Comparison of ENCODE assay signal across 8 cellular contexts in the genomic region with DNA sequence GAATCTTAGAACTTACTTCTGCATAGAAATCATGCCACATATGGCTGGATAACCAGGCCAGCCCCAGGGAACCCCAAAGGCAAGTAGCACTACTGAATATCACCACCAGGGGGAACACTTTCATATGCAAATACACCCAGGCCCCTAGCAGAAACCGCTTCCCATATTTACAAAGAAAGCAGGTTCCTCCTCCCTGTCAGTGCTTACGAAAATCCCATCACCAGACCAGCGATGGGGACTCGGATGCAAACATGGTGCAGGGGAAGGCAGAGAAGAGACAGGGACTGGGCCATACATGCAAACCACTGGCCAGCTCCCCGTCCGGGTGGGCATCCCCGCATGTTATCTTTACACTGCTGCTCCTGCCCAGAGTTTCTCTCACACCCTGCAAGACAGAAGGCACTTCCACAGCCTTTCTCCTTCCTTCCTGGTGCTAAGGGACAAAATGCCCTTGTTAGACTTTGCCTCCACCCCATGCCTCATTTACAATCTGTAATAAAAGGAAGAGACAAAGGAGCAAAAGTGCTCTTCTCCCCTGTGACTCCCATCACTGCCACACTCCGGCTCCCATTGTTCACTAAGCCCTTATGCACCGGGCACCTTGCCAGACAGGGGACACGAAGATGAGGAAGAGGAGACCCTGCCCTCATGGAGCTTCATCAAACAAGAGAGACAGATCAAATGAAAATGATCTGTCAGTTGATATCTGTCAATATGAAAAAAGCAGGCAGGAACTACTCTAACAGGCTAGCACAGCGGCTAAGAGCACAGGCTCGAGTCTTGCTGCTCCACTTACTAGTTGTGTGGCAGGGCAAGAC.
DNase-seq lines count a peak whose midpoint lies in the region; ATAC-seq and TF ChIP-seq lines count a peak whose summit lies in the region.

No MANE protein-coding gene starts in this region.

- H3K36me3 ChIP-seq in IMR-90 (ENCODE audit: control insufficient read depth, insufficient read depth, low read length), result peaks cover 43% of the 10 kb centered on the region
- no peaks in the 10 kb centered on the region for H3K36me3 ChIP-seq in PC-3 (ENCODE audit: low read depth, low read length)
- peaks cover 1% of the 10 kb centered on the region for H3K36me3 ChIP-seq in fibroblast of lung (ENCODE audit: control insufficient read depth, insufficient read depth, low read length)
- H3K36me3 ChIP-seq in neural cell (ENCODE audit: insufficient read depth, low read length), result no peaks in the 10 kb centered on the region
- H3K36me3 ChIP-seq in suprapubic skin, result peaks cover 30% of the 10 kb centered on the region

- no peak overlapping the region for H3K23ac ChIP-seq in IMR-90 (ENCODE audit: low read depth, low read length)

- TF ChIP-seq CTCF in IMR-90 (conservative IDR thresholded peaks at IDR 0.05; ENCODE audit: low read depth, low read length), result peak; percentile 79
- TF ChIP-seq CTCF in PC-3 (conservative IDR thresholded peaks at IDR 0.05; ENCODE audit: low read depth, low read length), result peak; percentile 96
- peak; percentile 85 to 86 for TF ChIP-seq CTCF in fibroblast of lung (conservative IDR thresholded peaks at IDR 0.05 in 1 of 2, IDR thresholded peaks at IDR 0.05 in 1 of 2; ENCODE audit: low read depth in 1 of 2, low read length in 2 of 2)
- peak; percentile 59 for TF ChIP-seq CTCF in neural cell (IDR thresholded peaks at IDR 0.05; ENCODE audit: poor library complexity, severe bottlenecking)
- peak; percentile 79 to 87 for TF ChIP-seq CTCF in suprapubic skin (IDR thresholded peaks at IDR 0.05)

- H2BK20ac ChIP-seq in IMR-90 (ENCODE audit: low read depth, low read length), result no peak overlapping the region

- CTCF ChIA-PET in IMR-90 (lab: Yijun Ruan, JAX), result interaction anchor here (1.3 to 1.9 kb wide), 3 partner anchors 10 to 67 kb away, joined by 3 to 7 read pairs (median 4); no protein-coding TSS in a partner anchor
- CTCF ChIA-PET in PC-3 (lab: Charles Lee), result no interaction called here

- H3K79me1 ChIP-seq in IMR-90 (ENCODE audit: low read depth in 1 of 2, low read length in 2 of 2), result peaks cover 10 to 13% of the 10 kb centered on the region in 2 experiments; a peak in 3 of 4 replicates

- 0 out of 4 replicates have a peak overlapping the region, but pooled peaks of 1 of the 2 experiments have one; percentile 8 for H4K8ac ChIP-seq in IMR-90 (ENCODE audit: low read depth in 2 of 2, low read length in 2 of 2)

- ATAC-seq in GM21576 (IDR thresholded peaks at IDR 0.05; ENCODE audit: unreplicated experiment) (peak; percentile 92), IMR-90 (ENCODE audit: low read depth) (peak; percentile 96), PC-3 (peak; percentile 88)

- H3K4me3 ChIP-seq in IMR-90 (ENCODE audit: insufficient read depth, low read depth, low read length), result no peak overlapping the region
- no peak overlapping the region for H3K4me3 ChIP-seq in PC-3 (ENCODE audit: low read length)
- H3K4me3 ChIP-seq in fibroblast of lung (replicated peaks in 1 of 4; ENCODE audit: control extremely low read depth in 1 of 4, insufficient read depth in 1 of 4, low read depth in 3 of 4, low read length in 4 of 4), result no peak overlapping the region
- H3K4me3 ChIP-seq in neural cell (ENCODE audit: low read length), result no peak overlapping the region
- no peak overlapping the region for H3K4me3 ChIP-seq in suprapubic skin

- H3K9me3 ChIP-seq in IMR-90 (ENCODE audit: control insufficient read depth, insufficient read depth, low read length) (no peaks in the 10 kb centered on the region), PC-3 (ENCODE audit: low read length) (no peaks in the 10 kb centered on the region), fibroblast of lung (ENCODE audit: control insufficient read depth, insufficient read depth, low read depth, low read length) (no peaks in the 10 kb centered on the region), neural cell (ENCODE audit: low read length) (no peaks in the 10 kb centered on the region), suprapubic skin (no peaks in the 10 kb centered on the region)

- no peak overlapping the region for H3K14ac ChIP-seq in IMR-90 (replicated peaks; ENCODE audit: low read depth, low read length)

- DNase-seq in EH (ENCODE audit: low read depth), result peak; percentile 74
- DNase-seq in IMR-90, result peak; percentile 81
- peak; percentile 88 for DNase-seq in PC-3
- DNase-seq in activated T-cell treated with anti-CD3 and anti-CD28 coated beads, Interleukin-2, amount 50 U/mL, for 1 hour, result peak; percentile 38
- DNase-seq in fibroblast of lung (ENCODE audit: low read depth in 2 of 2), result peak; percentile 58 to 81
- DNase-seq in suprapubic skin (ENCODE audit: low spot score in 2 of 2), result peak; percentile 74 to 81

- TF ChIP-seq RAD21 in IMR-90 (IDR thresholded peaks at IDR 0.05; ENCODE audit: low read length), result peak; percentile 66
- TF ChIP-seq RAD21 in neural cell (conservative IDR thresholded peaks at IDR 0.05), result peak; percentile 39

- peaks cover 3% of the 10 kb centered on the region; the same call in 1 of the 2 replicates for H3K9me1 ChIP-seq in IMR-90 (ENCODE audit: insufficient read depth, low read length)

- POLR2A ChIA-PET in IMR-90 (lab: Charles Lee; ENCODE audit: unreplicated experiment), result no interaction called here
- POLR2A ChIA-PET in PC-3 (lab: Charles Lee; ENCODE audit: unreplicated experiment), result no interaction called here

- H4K5ac ChIP-seq in IMR-90 (ENCODE audit: low read depth, low read length), result no peak overlapping the region

- no peak overlapping the region for H2BK5ac ChIP-seq in IMR-90 (ENCODE audit: low read depth, low read length, poor library complexity, severe bottlenecking)

- no peak overlapping the region for H2AK5ac ChIP-seq in IMR-90 (ENCODE audit: low read depth, low read length)

- H2AK9ac ChIP-seq in IMR-90 (replicated peaks; ENCODE audit: low read depth, low read length, poor library complexity), result no peak overlapping the region

- no peak overlapping the region for H3K4ac ChIP-seq in IMR-90 (ENCODE audit: low read depth, low read length)

- H3K9ac ChIP-seq in IMR-90 (ENCODE audit: low read depth, low read length) (no peak overlapping the region), PC-3 (ENCODE audit: low read length) (no peak overlapping the region), fibroblast of lung (ENCODE audit: insufficient read depth, low read length) (no peak overlapping the region), neural cell (ENCODE audit: low read length) (no peak overlapping the region)

- peak overlapping the region; percentile 12 for H2AFZ ChIP-seq in IMR-90 (replicated peaks; ENCODE audit: low read length, poor library complexity)
- no peak overlapping the region for H2AFZ ChIP-seq in PC-3 (ENCODE audit: low read length)
- no peak overlapping the region for H2AFZ ChIP-seq in fibroblast of lung (ENCODE audit: low read length)
- H2AFZ ChIP-seq in neural cell (ENCODE audit: low read depth, low read length), result no peak overlapping the region

- H3K4me1 ChIP-seq in IMR-90 (ENCODE audit: control insufficient read depth, insufficient read depth, low read length), result 0 out of 2 replicates have a peak, but pooled peaks cover 2% of the 10 kb centered on the region
- no peaks in the 10 kb centered on the region for H3K4me1 ChIP-seq in PC-3 (ENCODE audit: insufficient read depth, low read length)
- H3K4me1 ChIP-seq in fibroblast of lung (ENCODE audit: control insufficient read depth, extremely low read depth, insufficient read depth, low read length), result no peaks in the 10 kb centered on the region
- peaks cover 27% of the 10 kb centered on the region for H3K4me1 ChIP-seq in suprapubic skin

- H3F3A ChIP-seq in PC-3 (ENCODE audit: low read length, unreplicated experiment), result no peaks in the 10 kb centered on the region
- no peaks in the 10 kb centered on the region for H3F3A ChIP-seq in neural cell (ENCODE audit: insufficient read depth, low read length, poor library complexity, severe bottlenecking)

- BruUV-seq in IMR-90 (replicated peaks; lab: Mats Ljungman, UMichigan), result no TSS peak
- BruUV-seq in PC-3 (replicated peaks; lab: Mats Ljungman, UMichigan), result no TSS peak

- no peak overlapping the region for H3K56ac ChIP-seq in IMR-90 (ENCODE audit: extremely low read depth, insufficient read depth, low read length)

- H3K9me2 ChIP-seq in PC-3 (replicated peaks; ENCODE audit: low read length) (no peaks in the 10 kb centered on the region), neural cell (ENCODE audit: insufficient read depth, low read length) (no peaks in the 10 kb centered on the region)

- dilution Hi-C loops in IMR-90 (cut with HindIII; ENCODE audit: low sequenced_read_pairs, unreplicated experiment), result no loop called here

- TF ChIP-seq EP300 in neural cell (conservative IDR thresholded peaks at IDR 0.05; ENCODE audit: poor library complexity, severe bottlenecking), result no peak
- TF ChIP-seq EP300 in suprapubic skin (IDR thresholded peaks at IDR 0.05), result no peak

- TF ChIP-seq POLR2A in IMR-90 (IDR thresholded peaks at IDR 0.05; ENCODE audit: low read depth, low read length), result no peak
- TF ChIP-seq POLR2A in suprapubic skin (IDR thresholded peaks at IDR 0.05), result no peak

- no peak overlapping the region for H3K18ac ChIP-seq in IMR-90 (ENCODE audit: low read depth, low read length)

- H3K79me2 ChIP-seq in PC-3 (ENCODE audit: low read length) (no peaks in the 10 kb centered on the region), fibroblast of lung (ENCODE audit: control insufficient read depth, insufficient read depth, low read length) (no peaks in the 10 kb centered on the region), neural cell (replicated peaks; ENCODE audit: insufficient read depth, low read length) (no peaks in the 10 kb centered on the region)

- 19% methylated on average over 4 of the region's 12 CpGs; no CpG with 5 or more reads in 1 of the 2 experiments for WGBS in IMR-90 (ENCODE audit: extremely low coverage in 2 of 2, insufficient read length in 1 of 2), 2 experiments
- WGBS in suprapubic skin, result 60% methylated on average over 12 of the region's 12 CpGs

- H3K27ac ChIP-seq in IMR-90 (ENCODE audit: insufficient read depth, low read length) (no peak overlapping the region), PC-3 (ENCODE audit: low read length) (no peak overlapping the region), fibroblast of lung (ENCODE audit: insufficient read depth, low read length) (no peak overlapping the region), neural cell (ENCODE audit: low read length) (no peak overlapping the region), suprapubic skin (no peak overlapping the region)

- no peak overlapping the region for H4K91ac ChIP-seq in IMR-90 (ENCODE audit: insufficient read depth, low read depth, low read length)

- no peaks in the 10 kb centered on the region for H3K27me3 ChIP-seq in IMR-90 (ENCODE audit: control insufficient read depth, insufficient read depth, low read length)
- no peaks in the 10 kb centered on the region for H3K27me3 ChIP-seq in PC-3 (ENCODE audit: low read length)
- H3K27me3 ChIP-seq in fibroblast of lung (ENCODE audit: control insufficient read depth, insufficient read depth, low read length), result no peaks in the 10 kb centered on the region
- no peaks in the 10 kb centered on the region for H3K27me3 ChIP-seq in neural cell (ENCODE audit: insufficient read depth, low read depth, low read length)
- H3K27me3 ChIP-seq in suprapubic skin, result no peaks in the 10 kb centered on the region

- no peak overlapping the region for H2BK15ac ChIP-seq in IMR-90 (ENCODE audit: low read depth, low read length)

- in situ Hi-C loops in IMR-90 (cut with MboI; ENCODE audit: low sequenced_read_pairs), result no loop called here

- no peak overlapping the region for H2BK120ac ChIP-seq in IMR-90 (ENCODE audit: low read depth, low read length)

- no peak overlapping the region for H3K4me2 ChIP-seq in IMR-90 (ENCODE audit: low read depth, low read length)
- H3K4me2 ChIP-seq in PC-3 (ENCODE audit: low read length), result no peak overlapping the region
- H3K4me2 ChIP-seq in fibroblast of lung (ENCODE audit: extremely low read depth, insufficient read depth, low read length), result no peak overlapping the region
- no peak overlapping the region for H3K4me2 ChIP-seq in neural cell (ENCODE audit: low read length)

- intact Hi-C loops in IMR-90 (cut with micrococcal nuclease), result loop anchor here (1.0 to 10.0 kb wide), 3 partner anchors 68 to 548 kb away; no protein-coding TSS in a partner anchor
- intact Hi-C loops in PC-3 (cut with micrococcal nuclease), result loop anchor here (1.0 kb wide), 3 partner anchors 30 to 68 kb away; no protein-coding TSS in a partner anchor

- peaks cover 6% of the 10 kb centered on the region; the same call in 1 of the 2 replicates for H4K20me1 ChIP-seq in IMR-90 (ENCODE audit: insufficient read depth, low read length)
- no peaks in the 10 kb centered on the region for H4K20me1 ChIP-seq in PC-3 (ENCODE audit: low read length)
- no peaks in the 10 kb centered on the region for H4K20me1 ChIP-seq in fibroblast of lung (ENCODE audit: control insufficient read depth, extremely low read depth, insufficient read depth, low read length)
- no peaks in the 10 kb centered on the region for H4K20me1 ChIP-seq in neural cell (ENCODE audit: insufficient read depth)

Comparison
In these comparisons a context has a peak if more than half of its experiments do, and no peak if none do; other contexts are left out.
1. DNase-seq: peak in every context shown above with its lines; median percentile 88 in PC-3; 81 in IMR-90; 78 in suprapubic skin; 74 in EH; 70 in fibroblast of lung; 38 in activated T-cell treated with anti-CD3 and anti-CD28 coated beads, Interleukin-2, amount 50 U/mL, for 1 hour.